Comparison of ENCODE assay signal across 24 cellular contexts in genomic region chr7:47804767-47805545, GRCh38.
DNase-seq lines count a peak whose midpoint lies in the region; ATAC-seq, FAIRE-seq and TF ChIP-seq lines count a peak whose summit lies in the region.
"Had no signal": no experiment of that assay in that cellular context is flagged by ENCODE, and none has a peak within 500 bp of the region (broad histone marks: within the 10 kb centered on the region; RNA-seq: fewer than 3 reads in every experiment).

No MANE protein-coding gene starts in this region.

- POLR2A ChIA-PET in A549 (lab: Yijun Ruan, JAX) (no interaction called here), PC-9 (lab: Charles Lee; ENCODE audit: unreplicated experiment) (interaction anchor here (0.7 kb wide), 1 partner anchor 311 kb away, joined by 4 read pairs; no protein-coding TSS in a partner anchor)

- 78% methylated on average over 6 of the region's 6 CpGs for WGBS in A549 (ENCODE audit: missing lambda C conversion rate)
- 56 to 87% methylated on average over 4 to 6 of the region's 6 CpGs for WGBS in gastroesophageal sphincter (ENCODE audit: low coverage in 1 of 2), 2 donors
- WGBS in lower leg skin, 2 donors, result 77 to 86% methylated on average over 6 of the region's 6 CpGs

- no peaks in the 10 kb centered on the region for H3K79me2 ChIP-seq in PC-9 (ENCODE audit: low read depth)

- BruUV-seq in PC-9 (replicated peaks; lab: Mats Ljungman, UMichigan), result no TSS peak

- no peak for TF ChIP-seq RAD21 in A549 (conservative IDR thresholded peaks at IDR 0.05 in 1 of 2, IDR thresholded peaks at IDR 0.05 in 1 of 2)

- no peak overlapping the region for H2AFZ ChIP-seq in PC-9

- H4K20me1 ChIP-seq in PC-9 (ENCODE audit: insufficient read depth), result no peaks in the 10 kb centered on the region

- no peaks in the 10 kb centered on the region for H3K9me2 ChIP-seq in PC-9 (ENCODE audit: insufficient read depth)

- H3F3A ChIP-seq in PC-9 (ENCODE audit: insufficient read depth, low read depth), result peaks cover 6% of the 10 kb centered on the region; the same call in 1 of the 2 replicates

- FAIRE-seq in A549 (lab: Jason Lieb, UNC), result peak; percentile 23
- FAIRE-seq: frontal cortex, GM12878 had no signal

- H3K4me2 ChIP-seq in A549, result no peak overlapping the region
- peak overlapping the region; percentile 21; the same call in 1 of the 2 replicates for H3K4me2 ChIP-seq in PC-9

- no peaks in the 10 kb centered on the region for H3K36me3 ChIP-seq in PC-9 (ENCODE audit: low read depth)
- no peaks in the 10 kb centered on the region for H3K36me3 ChIP-seq in gastroesophageal sphincter
- H3K36me3 ChIP-seq: colonic mucosa, left lung, vagina, WERI-Rb-1 had no signal

- intact Hi-C loops in PC-9 (cut with micrococcal nuclease; ENCODE audit: unreplicated experiment) (no loop called here), lower leg skin (cut with DNase I; ENCODE audit: low total_unique reads) (no loop called here)

- TF ChIP-seq EP300 in A549 (IDR thresholded peaks at IDR 0.05), result no peak
- TF ChIP-seq EP300 in gastroesophageal sphincter (IDR thresholded peaks at IDR 0.05), result no peak

- H3K27ac ChIP-seq in A549, result peak overlapping the region in 1 of 2 experiments; percentile 76; a peak in 4 of 6 replicates
- peak overlapping the region; percentile 55 for H3K27ac ChIP-seq in PC-9
- no peak overlapping the region for H3K27ac ChIP-seq in gastroesophageal sphincter
- H3K27ac ChIP-seq: colonic mucosa, epithelial cell of prostate, left lung, vagina, WERI-Rb-1 had no signal

- no peaks in the 10 kb centered on the region for H3K9me3 ChIP-seq in A549
- no peaks in the 10 kb centered on the region for H3K9me3 ChIP-seq in PC-9 (ENCODE audit: insufficient read depth, low read depth)
- H3K9me3 ChIP-seq in gastroesophageal sphincter, result no peaks in the 10 kb centered on the region
- H3K9me3 ChIP-seq: colonic mucosa, left lung, vagina had no signal

- CTCF ChIA-PET in A549 (lab: Yijun Ruan, JAX), result interaction anchor here (0.8 to 4.1 kb wide), 5 partner anchors 9 to 45 kb away, joined by 3 to 23 read pairs (median 6); no protein-coding TSS in a partner anchor
- CTCF ChIA-PET in PC-9 (lab: Charles Lee), result no interaction called here

- TF ChIP-seq CTCF in A549 (IDR thresholded peaks at IDR 0.05), result no peak
- TF ChIP-seq CTCF in PC-9 (conservative IDR thresholded peaks at IDR 0.05), result no peak
- no peak for TF ChIP-seq CTCF in gastroesophageal sphincter (IDR thresholded peaks at IDR 0.05)
- TF ChIP-seq CTCF in lower leg skin (IDR thresholded peaks at IDR 0.05), result no peak

- ATAC-seq in A549 (no peak), HG03039 (IDR thresholded peaks at IDR 0.05; ENCODE audit: unreplicated experiment) (no peak), gastroesophageal sphincter (no peak)
- ATAC-seq: GM12878, left lung, T-helper 17 cell had no signal

- peaks cover 12% of the 10 kb centered on the region for H3K4me1 ChIP-seq in A549
- H3K4me1 ChIP-seq in PC-9 (replicated peaks; ENCODE audit: insufficient read depth), result peaks cover 30% of the 10 kb centered on the region
- peaks cover 0 to 28% (median 0%) of the 10 kb centered on the region in 3 donors for H3K4me1 ChIP-seq in gastroesophageal sphincter
- H3K4me1 ChIP-seq: colonic mucosa had no signal

- TF ChIP-seq POLR2A in A549 (IDR thresholded peaks at IDR 0.05; ENCODE audit: low read length) (no peak), gastroesophageal sphincter (IDR thresholded peaks at IDR 0.05) (no peak), lower leg skin (IDR thresholded peaks at IDR 0.05) (no peak)

- H3K4me3 ChIP-seq in A549 (no peak overlapping the region), PC-9 (no peak overlapping the region), gastroesophageal sphincter (no peak overlapping the region), lower leg skin (ENCODE audit: low read depth, poor library complexity, severe bottlenecking) (no peak overlapping the region)
- H3K4me3 ChIP-seq: colonic mucosa, GM12878, left lung, vagina had no signal

- no peak for DNase-seq in A549 (ENCODE audit: low read depth in 1 of 2, low spot score in 1 of 2)
- DNase-seq in ELR (ENCODE audit: low read depth), result peak; percentile 45
- DNase-seq in PC-9, result peak in 1 of 2 experiments; percentile 81
- peak; percentile 14 for DNase-seq in glomerular visceral epithelial cell (ENCODE audit: extremely low spot score)
- no peak for DNase-seq in activated T-cell treated with anti-CD3 and anti-CD28 coated beads, Interleukin-2, amount 50 U/mL, for 1 hour
- no peak for DNase-seq in lower leg skin (ENCODE audit: low spot score in 2 of 2)
- DNase-seq: activated CD4-positive, alpha-beta T cell treated with anti-CD3 and anti-CD28 coated beads, Interleukin-2, amount 50 U/mL, for 48 hours; activated naive CD4-positive, alpha-beta T cell treated with anti-CD3 and anti-CD28 coated beads for 36 hours; colonic mucosa; GF-D8; HFFc6; Kasumi-1; left lung; NCI-H446; occipital lobe; SIG-M5; T-helper 17 cell; WERI-Rb-1 had no signal

- H3K27me3 ChIP-seq in PC-9 (ENCODE audit: insufficient read depth, low read depth) (no peaks in the 10 kb centered on the region), gastroesophageal sphincter (no peaks in the 10 kb centered on the region)
- H3K27me3 ChIP-seq: colonic mucosa, left lung, vagina had no signal

TF ChIP-seq in A549, 52 proteins besides CTCF, POLR2A, EP300 and RAD21:
- TF ChIP-seq PBX3 (IDR thresholded peaks at IDR 0.05), result no peak
- TF ChIP-seq ELK1 (IDR thresholded peaks at IDR 0.05; ENCODE audit: low read depth, low read length), result no peak
- no peak for TF ChIP-seq HDAC2 (IDR thresholded peaks at IDR 0.05)
- TF ChIP-seq KDM1A (IDR thresholded peaks at IDR 0.05; ENCODE audit: low read depth), result no peak
- TF ChIP-seq ZC3H11A (IDR thresholded peaks at IDR 0.05), result no peak

Comparison
In these comparisons a context has a peak if more than half of its experiments do, and no peak if none do; other contexts are left out.
1. DNase-seq: peak in ELR (single experiment) and glomerular visceral epithelial cell (single experiment); none in A549 (0 of 2), activated T-cell treated with anti-CD3 and anti-CD28 coated beads, Interleukin-2, amount 50 U/mL, for 1 hour (single experiment) and lower leg skin (0 of 2).